10 cellular contexts compared by ENCODE assay signal in the genomic region with DNA sequence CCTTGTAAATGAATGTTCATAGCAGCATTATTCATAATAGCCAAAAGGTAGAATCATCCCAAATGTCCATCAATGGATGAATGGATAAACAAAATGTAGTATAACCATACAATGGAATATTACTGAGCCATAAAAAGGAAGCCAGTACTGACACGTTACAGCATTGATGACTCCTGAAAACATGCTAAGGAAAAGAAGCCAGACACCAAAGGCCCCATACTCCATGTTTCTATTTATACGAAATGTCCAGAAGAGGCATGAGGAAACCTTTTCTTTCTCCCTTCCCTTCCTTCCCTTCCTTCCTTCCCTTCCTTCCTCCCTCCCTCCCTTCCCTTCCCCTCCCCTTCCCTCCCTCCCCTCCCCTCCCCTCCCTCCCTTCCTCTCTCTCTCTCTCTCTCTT.
"Had no signal": no experiment of that assay in that cellular context is flagged by ENCODE, and none has a peak within 500 bp of the region (broad histone marks: within the 10 kb centered on the region; RNA-seq: fewer than 3 reads in every experiment).

No MANE protein-coding gene starts in this region.

- ATAC-seq: GM23338, HCT116 had no signal

- FAIRE-seq: H1 had no signal

- H3K4me2 ChIP-seq: GM23338 had no signal

- H3K9ac ChIP-seq: GM23248 had no signal

- H3K36me3 ChIP-seq: HAP-1 had no signal

- H3K4me3 ChIP-seq: GM23248, GM23338, HAP-1 had no signal

- H3K9me3 ChIP-seq: HAP-1 had no signal

- H3K27ac ChIP-seq: GM23248 had no signal

- H2AFZ ChIP-seq: GM23248, GM23338 had no signal

- DNase-seq: GM23248, GOT3, H7, H9, HCEC 1CT, HFFc6 had no signal
